17 cellular contexts compared by ENCODE assay signal in genomic region chr7:84792232-84792882, GRCh38.
DNase-seq lines count a peak whose midpoint lies in the region; ATAC-seq, FAIRE-seq and TF ChIP-seq lines count a peak whose summit lies in the region.
"Had no signal": no experiment of that assay in that cellular context is flagged by ENCODE, and none has a peak within 500 bp of the region (broad histone marks: within the 10 kb centered on the region; RNA-seq: fewer than 3 reads in every experiment).

No MANE protein-coding gene starts in this region.

- ATAC-seq in GM18870 (IDR thresholded peaks at IDR 0.05; ENCODE audit: unreplicated experiment) (peak; percentile 89), HG02973 (IDR thresholded peaks at IDR 0.05; ENCODE audit: unreplicated experiment) (peak; percentile 58)
- ATAC-seq: gastroesophageal sphincter, left colon, sciatic nerve, SK-N-SH treated with all-trans-retinoic acid at 6 μM for 48 hours had no signal

- H3K36me3 ChIP-seq in stomach, result no peaks in the 10 kb centered on the region
- H3K36me3 ChIP-seq: gastroesophageal sphincter, suprapubic skin had no signal

- TF ChIP-seq POLR2A in stomach (IDR thresholded peaks at IDR 0.05), result no peak

- no peak for TF ChIP-seq EP300 in stomach (IDR thresholded peaks at IDR 0.05)

- WGBS in stomach, 5 donors, result 80 to 92% (median 87%) methylated on average over 7 of the region's 7 CpGs

- no peak overlapping the region for H3K4me3 ChIP-seq in stomach
- H3K4me3 ChIP-seq: gastroesophageal sphincter, suprapubic skin had no signal

- no peak overlapping the region for H3K27ac ChIP-seq in stomach
- H3K27ac ChIP-seq: gastroesophageal sphincter, suprapubic skin had no signal

- FAIRE-seq in GM19239 (lab: Jason Lieb, UNC), result no peak
- FAIRE-seq: TTC549 had no signal

- intact Hi-C loops in stomach (cut with DNase I; ENCODE audit: low total_unique reads), result no loop called here

- peaks cover 0 to 5% (median 0%) of the 10 kb centered on the region in 4 donors for H3K9me3 ChIP-seq in stomach
- H3K9me3 ChIP-seq: suprapubic skin had no signal

- DNase-seq in MV-4-11 (lab: John Stamatoyannopoulos, UW) (peak; percentile 85), fibroblast of peridontal ligament (ENCODE audit: extremely low read depth) (peak; percentile 26), GM19239 (ENCODE audit: insufficient read length, low spot score) (no peak), stomach (no peak), amniotic stem cell (lab: John Stamatoyannopoulos, UW) (no peak)
- no peak for DNase-seq in stimulated activated CD4-positive, alpha-beta T cell treated with anti-CD3 and anti-CD28 coated beads, Interleukin-12 subunit alpha, Interleukin-12 subunit beta, amount 100 ng/mL, for 4 hours
- DNase-seq: activated CD4-positive, alpha-beta T cell treated with anti-CD3 and anti-CD28 coated beads, Interleukin-2, amount 10 ng/mL, durations not matched to agents 7 days and 5 days; left colon; NCI-H2081 treated with DMSO at 0.1 percent for 48 hours; NCI-H526 treated with DMSO at 0.1 percent for 48 hours had no signal

- H3K27me3 ChIP-seq in stomach, result no peaks in the 10 kb centered on the region
- H3K27me3 ChIP-seq: gastroesophageal sphincter, suprapubic skin had no signal

- TF ChIP-seq CTCF in stomach (IDR thresholded peaks at IDR 0.05), result no peak

- H3K4me1 ChIP-seq in stomach, result no peaks in the 10 kb centered on the region
- H3K4me1 ChIP-seq: suprapubic skin had no signal

Comparison
In these comparisons a context has a peak if more than half of its experiments do, and no peak if none do; other contexts are left out.
1. DNase-seq: peak in MV-4-11 (single experiment) and fibroblast of peridontal ligament (single experiment); none in GM19239 (single experiment), stomach (single experiment), amniotic stem cell (single experiment) and stimulated activated CD4-positive, alpha-beta T cell treated with anti-CD3 and anti-CD28 coated beads, Interleukin-12 subunit alpha, Interleukin-12 subunit beta, amount 100 ng/mL, for 4 hours (single experiment).